ENCODE assay signal across 9 cellular contexts in genomic region chr14:94355191-94355794, GRCh38. TPM values are rescaled to one million over a fixed set of nuclear protein-coding genes. Genes with fewer than 3 reads are reported as not detected.
DNase-seq lines count a peak whose midpoint lies in the region; ATAC-seq and TF ChIP-seq lines count a peak whose summit lies in the region.
"Had no signal": no experiment of that assay in that cellular context is flagged by ENCODE, and none has a peak within 500 bp of the region (broad histone marks: within the 10 kb centered on the region; RNA-seq: fewer than 3 reads in every experiment).

No MANE protein-coding gene starts in this region.

- H4K20me1 ChIP-seq in hepatocyte (ENCODE audit: insufficient read depth, poor library complexity, severe bottlenecking) = no peaks in the 10 kb centered on the region
- no peaks in the 10 kb centered on the region for H4K20me1 ChIP-seq in MM.1S (ENCODE audit: insufficient read depth, low read length)

- no peak overlapping the region for H3K4me3 Mint-ChIP-seq in activated CD8-positive, alpha-beta memory T cell treated with anti-CD3 and anti-CD28 coated beads, Interleukin-2, amount 10 ng/mL, durations not matched to agents 7 days and 5 days
- H3K4me3 Mint-ChIP-seq: naive thymus-derived CD4-positive, alpha-beta T cell had no signal

- H3K9ac ChIP-seq in MM.1S (ENCODE audit: low read length) = no peak overlapping the region

- intact Hi-C loops in spleen (cut with DNase I; ENCODE audit: low total_unique reads) = no loop called here

- H3K36me3 ChIP-seq in hepatocyte (replicated peaks; ENCODE audit: insufficient read depth, low read depth) (no peaks in the 10 kb centered on the region), spleen (no peaks in the 10 kb centered on the region), MM.1S (replicated peaks; ENCODE audit: insufficient read depth, low read length) (no peaks in the 10 kb centered on the region)

- peak overlapping the region; percentile 75 for H3K27ac ChIP-seq in hepatocyte
- H3K27ac ChIP-seq in spleen = no peak overlapping the region
- H3K27ac ChIP-seq in MM.1S (ENCODE audit: low read length) = no peak overlapping the region

- H3K4me1 Mint-ChIP-seq in activated CD8-positive, alpha-beta memory T cell treated with anti-CD3 and anti-CD28 coated beads, Interleukin-2, amount 10 ng/mL, durations not matched to agents 7 days and 5 days = no peaks in the 10 kb centered on the region
- H3K4me1 Mint-ChIP-seq: naive thymus-derived CD4-positive, alpha-beta T cell had no signal

- TF ChIP-seq CTCF in hepatocyte (IDR thresholded peaks at IDR 0.05; ENCODE audit: poor library complexity) (peak; percentile 52), spleen (IDR thresholded peaks at IDR 0.05 in 8 of 11, conservative IDR thresholded peaks at IDR 0.05 in 3 of 11) (peak in 6 of 11 experiments; percentile 7 to 41 (median 26)), MM.1S (IDR thresholded peaks at IDR 0.05; ENCODE audit: low read length) (no peak)

- no peaks in the 10 kb centered on the region for H3K27me3 ChIP-seq in hepatocyte
- H3K27me3 ChIP-seq in spleen (replicated peaks in 1 of 7) = peaks cover 0 to 28% (median 0%) of the 10 kb centered on the region in 7 donors
- no peaks in the 10 kb centered on the region for H3K27me3 ChIP-seq in MM.1S (replicated peaks; ENCODE audit: insufficient read depth, low read length)

- 22% methylated on average over 15 of the region's 15 CpGs for WGBS in hepatocyte (ENCODE audit: low lambda C conversion rate, missing lambda C conversion rate)
- WGBS in spleen, 5 donors = 20 to 27% (median 26%) methylated on average over 12 to 15 of the region's 15 CpGs

- ATAC-seq in activated CD8-positive, alpha-beta memory T cell treated with anti-CD3 and anti-CD28 coated beads, Interleukin-2, amount 10 ng/mL, durations not matched to agents 7 days and 5 days = no peak
- ATAC-seq in HG03025 (IDR thresholded peaks at IDR 0.05; ENCODE audit: low FRiP score, unreplicated experiment) = no peak
- ATAC-seq: naive thymus-derived CD4-positive, alpha-beta T cell had no signal

- H3K27ac Mint-ChIP-seq in activated CD8-positive, alpha-beta memory T cell treated with anti-CD3 and anti-CD28 coated beads, Interleukin-2, amount 10 ng/mL, durations not matched to agents 7 days and 5 days = no peak overlapping the region
- H3K27ac Mint-ChIP-seq: naive thymus-derived CD4-positive, alpha-beta T cell had no signal

- CTCF ChIA-PET in activated CD8-positive, alpha-beta memory T cell treated with anti-CD3 and anti-CD28 coated beads, Interleukin-2, amount 10 ng/mL, durations not matched to agents 7 days and 5 days (lab: Charles Lee) = no interaction called here

- H3K9me2 ChIP-seq in hepatocyte (replicated peaks; ENCODE audit: insufficient read depth) (no peaks in the 10 kb centered on the region), MM.1S (replicated peaks; ENCODE audit: insufficient read depth, low read length) (no peaks in the 10 kb centered on the region)

- H2AFZ ChIP-seq in hepatocyte (no peak overlapping the region), MM.1S (ENCODE audit: low read length) (no peak overlapping the region)

- no peaks in the 10 kb centered on the region for H3F3A ChIP-seq in MM.1S (ENCODE audit: insufficient read depth, low read length)

- H3K27me3 Mint-ChIP-seq in activated CD8-positive, alpha-beta memory T cell treated with anti-CD3 and anti-CD28 coated beads, Interleukin-2, amount 10 ng/mL, durations not matched to agents 7 days and 5 days = peaks cover 12% of the 10 kb centered on the region

- no peaks in the 10 kb centered on the region for H3K79me2 ChIP-seq in hepatocyte
- no peaks in the 10 kb centered on the region for H3K79me2 ChIP-seq in MM.1S (ENCODE audit: low read length)

- H3K9me3 ChIP-seq in hepatocyte (ENCODE audit: low read depth) = no peaks in the 10 kb centered on the region
- H3K9me3 ChIP-seq in spleen = peaks cover 0 to 8% (median 0%) of the 10 kb centered on the region in 8 donors
- no peaks in the 10 kb centered on the region for H3K9me3 ChIP-seq in MM.1S (replicated peaks; ENCODE audit: insufficient read depth, low read length)

- H3K4me3 ChIP-seq in hepatocyte (no peak overlapping the region), spleen (no peak overlapping the region), MM.1S (ENCODE audit: low read length) (no peak overlapping the region)

- TF ChIP-seq POLR2A in spleen (IDR thresholded peaks at IDR 0.05) = no peak

- H3K36me3 Mint-ChIP-seq in activated CD8-positive, alpha-beta memory T cell treated with anti-CD3 and anti-CD28 coated beads, Interleukin-2, amount 10 ng/mL, durations not matched to agents 7 days and 5 days = no peaks in the 10 kb centered on the region

- H3K4me1 ChIP-seq in hepatocyte (ENCODE audit: insufficient read depth) = peaks cover 10% of the 10 kb centered on the region
- no peaks in the 10 kb centered on the region for H3K4me1 ChIP-seq in spleen
- no peaks in the 10 kb centered on the region for H3K4me1 ChIP-seq in MM.1S (ENCODE audit: low read length)

- H3K4me2 ChIP-seq in hepatocyte (peak overlapping the region; percentile 64), MM.1S (ENCODE audit: low read depth, low read length) (no peak overlapping the region)

- H3K9me3 Mint-ChIP-seq in activated CD8-positive, alpha-beta memory T cell treated with anti-CD3 and anti-CD28 coated beads, Interleukin-2, amount 10 ng/mL, durations not matched to agents 7 days and 5 days (ENCODE audit: low read depth) = no peaks in the 10 kb centered on the region

- peak; percentile 37 for DNase-seq in activated CD8-positive, alpha-beta memory T cell treated with anti-CD3 and anti-CD28 coated beads, Interleukin-2, amount 10 ng/mL, durations not matched to agents 7 days and 5 days
- no peak for DNase-seq in activated CD8-positive, alpha-beta memory T cell treated with anti-CD3 and anti-CD28 coated beads for 24 hours
- DNase-seq in SW480 (ENCODE audit: low spot score) (peak; percentile 18), hepatocyte (ENCODE audit: low spot score) (peak; percentile 58), spleen (no peak), MM.1S (no peak), LoVo (ENCODE audit: low spot score) (no peak)

RNA-seq across cellular contexts. Expression of gene SERPINA2, which starts 11.2 kb away (rescaled TPM):
- not detected for total RNA-seq in activated CD8-positive, alpha-beta memory T cell treated with anti-CD3 and anti-CD28 coated beads, Interleukin-2, amount 10 ng/mL, durations not matched to agents 7 days and 5 days
- not detected in 2 replicates for total RNA-seq in hepatocyte
- polyA plus RNA-seq in hepatocyte = not detected in 2 replicates
- not detected for total RNA-seq in spleen
- not detected for polyA plus RNA-seq in spleen
- total RNA-seq: naive thymus-derived CD4-positive, alpha-beta T cell had no signal
- polyA plus RNA-seq: naive thymus-derived CD4-positive, alpha-beta T cell had no signal

RNA-seq across cellular contexts. Expression of gene SERPINA6, which starts 32.2 kb away (rescaled TPM):
- not detected for total RNA-seq in activated CD8-positive, alpha-beta memory T cell treated with anti-CD3 and anti-CD28 coated beads, Interleukin-2, amount 10 ng/mL, durations not matched to agents 7 days and 5 days
- 132 TPM in 2 replicates for total RNA-seq in hepatocyte
- polyA plus RNA-seq in hepatocyte = 86.8 and 135 TPM in 2 replicates
- total RNA-seq in spleen = not detected
- not detected for polyA plus RNA-seq in spleen
- total RNA-seq: naive thymus-derived CD4-positive, alpha-beta T cell had no signal
- polyA plus RNA-seq: naive thymus-derived CD4-positive, alpha-beta T cell had no signal

RNA-seq across cellular contexts. Expression of gene SERPINA1, which starts 33.1 kb away (rescaled TPM):
- total RNA-seq in activated CD8-positive, alpha-beta memory T cell treated with anti-CD3 and anti-CD28 coated beads, Interleukin-2, amount 10 ng/mL, durations not matched to agents 7 days and 5 days = under 1 TPM in 1 of 2 experiments, not detected in 1; 0.49 TPM
- total RNA-seq in hepatocyte (5,074 and 5,718 TPM in 2 replicates), spleen (100 to 1,000 TPM; 167 to 701 (median 241) TPM)
- polyA plus RNA-seq in hepatocyte (3,463 and 3,480 TPM in 2 replicates), spleen (10 to 100 TPM; 28.4 to 60.7 (median 43.8) TPM)

Comparison
In these comparisons a context has a peak if more than half of its experiments do, and no peak if none do; other contexts are left out.
1. DNase-seq: peak in activated CD8-positive, alpha-beta memory T cell treated with anti-CD3 and anti-CD28 coated beads, Interleukin-2, amount 10 ng/mL, durations not matched to agents 7 days and 5 days (single experiment), SW480 (single experiment) and hepatocyte (single experiment); none in activated CD8-positive, alpha-beta memory T cell treated with anti-CD3 and anti-CD28 coated beads for 24 hours (single experiment), spleen (single experiment), MM.1S (single experiment) and LoVo (single experiment).
2. RNA of gene SERPINA6, which starts 32.2 kb away (total RNA-seq): 132 TPM in hepatocyte; not detected in activated CD8-positive, alpha-beta memory T cell treated with anti-CD3 and anti-CD28 coated beads, Interleukin-2, amount 10 ng/mL, durations not matched to agents 7 days and 5 days and not detected in spleen; every median in the first group is over 100 times any median in the second.
3. RNA of gene SERPINA1, which starts 33.1 kb away (total RNA-seq): 5,074 to 5,718 TPM in hepatocyte and 167 to 701 TPM in spleen; 0.49 TPM in activated CD8-positive, alpha-beta memory T cell treated with anti-CD3 and anti-CD28 coated beads, Interleukin-2, amount 10 ng/mL, durations not matched to agents 7 days and 5 days; every median in the first group is over 100 times any median in the second.